Comparison of ENCODE assay signal across 24 cellular contexts in genomic region chr6:33004940-33005339, GRCh38. TPM values are rescaled to one million over a fixed set of nuclear protein-coding genes. Genes with fewer than 3 reads are reported as not detected.
A peak's percentile ranks its signal among the peaks of the same experiment; 100 is the strongest.
DNase-seq lines count a peak whose midpoint lies in the region; ATAC-seq, FAIRE-seq and TF ChIP-seq lines count a peak whose summit lies in the region.
"Had no signal": no experiment of that assay in that cellular context is flagged by ENCODE, and none has a peak within 500 bp of the region (broad histone marks: within the 10 kb centered on the region; RNA-seq: fewer than 3 reads in every experiment).

No MANE protein-coding gene starts in this region.

- H3K9me3 ChIP-seq in GM12878 (replicated peaks; ENCODE audit: control insufficient read depth, insufficient read depth, low read length) = no peaks in the 10 kb centered on the region
- no peaks in the 10 kb centered on the region for H3K9me3 ChIP-seq in CD8-positive, alpha-beta memory T cell (ENCODE audit: low read length)
- H3K9me3 ChIP-seq: BE2C; BLaER1 treated with 17β-estradiol and CSF1 and Interleukin-3, amounts not matched to agents 10 nM and 100 nM had no signal

- H3K4me1 Mint-ChIP-seq in memory B cell = peaks cover 41% of the 10 kb centered on the region
- peaks cover 43 to 52% of the 10 kb centered on the region in 2 donors for H3K4me1 Mint-ChIP-seq in stimulated activated naive B cell treated with anti-CD40 and anti-IgM and Interleukin-4, amounts not matched to agents 10 μg/mL and 1 μg/mL and 100 μg/mL, for 72 hours
- peaks cover 19 to 23% (median 22%) of the 10 kb centered on the region in 3 donors for H3K4me1 Mint-ChIP-seq in CD8-positive, alpha-beta memory T cell

- TF ChIP-seq POLR2A in GM12878 (IDR thresholded peaks at IDR 0.05; ENCODE audit: low read depth, low read length) = no peak

- DNase-seq in activated CD8-positive, alpha-beta memory T cell treated with anti-CD3 and anti-CD28 coated beads, Interleukin-2, amount 50 U/mL, for 48 hours = peak; percentile 28
- DNase-seq in activated CD8-positive, alpha-beta memory T cell treated with anti-CD3 and anti-CD28 coated beads for 24 hours = no peak
- DNase-seq in GM12878 (ENCODE audit: low read depth, low spot score) = no peak
- no peak for DNase-seq in memory B cell (ENCODE audit: low spot score in 2 of 2)
- no peak for DNase-seq in stimulated activated naive B cell treated with anti-CD40 and anti-IgM and Interleukin-4, amounts not matched to agents 10 μg/mL and 1 μg/mL and 100 μg/mL, for 72 hours
- DNase-seq in left cardiac atrium = no peak
- DNase-seq in substantia nigra (lab: John Stamatoyannopoulos, UW) = no peak
- no peak for DNase-seq in CD8-positive, alpha-beta memory T cell
- DNase-seq: BE2C; Calu3; CD4-positive, alpha-beta T cell; COR-L47; DMS53; DMS79 treated with DMSO at 0.1 percent for 48 hours; GF-D8; GOT3; H7; HCEC 1CT had no signal

- no peaks in the 10 kb centered on the region for H4K20me1 ChIP-seq in GM12878 (ENCODE audit: control insufficient read depth, insufficient read depth)
- H4K20me1 ChIP-seq: BLaER1 treated with 17β-estradiol and CSF1 and Interleukin-3, amounts not matched to agents 10 nM and 100 nM had no signal

- no peak overlapping the region for H3K4me2 ChIP-seq in GM12878 (ENCODE audit: control insufficient read depth, insufficient read depth)
- H3K4me2 ChIP-seq: BLaER1 treated with 17β-estradiol and CSF1 and Interleukin-3, amounts not matched to agents 10 nM and 100 nM had no signal

- FAIRE-seq in GM12878 (lab: Jason Lieb, UNC) = peak; percentile 69
- FAIRE-seq: A204.1, GM12892 had no signal

- peaks cover 16% of the 10 kb centered on the region for H3K79me2 ChIP-seq in GM12878 (ENCODE audit: control insufficient read depth, insufficient read depth, low read length)

- no peak overlapping the region for H3K4me3 Mint-ChIP-seq in memory B cell
- H3K4me3 Mint-ChIP-seq in stimulated activated naive B cell treated with anti-CD40 and anti-IgM and Interleukin-4, amounts not matched to agents 10 μg/mL and 1 μg/mL and 100 μg/mL, for 72 hours = no peak overlapping the region
- no peak overlapping the region for H3K4me3 Mint-ChIP-seq in CD8-positive, alpha-beta memory T cell
- H3K4me3 Mint-ChIP-seq: CD14-positive monocyte; CD4-positive, alpha-beta T cell had no signal

- peaks cover 19% of the 10 kb centered on the region for H3K4me1 ChIP-seq in GM12878 (ENCODE audit: control insufficient read depth, insufficient read depth, low read length)
- peaks cover 14% of the 10 kb centered on the region for H3K4me1 ChIP-seq in CD8-positive, alpha-beta memory T cell (ENCODE audit: insufficient read depth, low read length)
- H3K4me1 ChIP-seq: BE2C had no signal

- BruUV-seq in GM12878 (replicated peaks; lab: Mats Ljungman, UMichigan) = no TSS peak

- H3K9me3 Mint-ChIP-seq in memory B cell = no peaks in the 10 kb centered on the region
- no peaks in the 10 kb centered on the region for H3K9me3 Mint-ChIP-seq in stimulated activated naive B cell treated with anti-CD40 and anti-IgM and Interleukin-4, amounts not matched to agents 10 μg/mL and 1 μg/mL and 100 μg/mL, for 72 hours
- no peaks in the 10 kb centered on the region for H3K9me3 Mint-ChIP-seq in CD8-positive, alpha-beta memory T cell
- H3K9me3 Mint-ChIP-seq: CD4-positive, alpha-beta T cell had no signal

- intact Hi-C loops in GM12878 (cut with micrococcal nuclease; ENCODE audit: unreplicated experiment) = loop anchor here (5.0 kb wide), 1 partner anchor 242 kb away; no protein-coding TSS in a partner anchor
- intact Hi-C loops in left cardiac atrium (cut with DNase I) = loop anchor here in 1 of 2 donors (10.0 kb wide), 1 partner anchor 220 kb away; no protein-coding TSS in a partner anchor

- peaks cover 5 to 7% of the 10 kb centered on the region in 2 experiments; a peak in 3 of 4 replicates for H3K36me3 ChIP-seq in GM12878 (ENCODE audit: control insufficient read depth in 2 of 2, insufficient read depth in 2 of 2, low read length in 1 of 2)
- no peaks in the 10 kb centered on the region for H3K36me3 ChIP-seq in CD8-positive, alpha-beta memory T cell (ENCODE audit: insufficient read depth, low read length)
- H3K36me3 ChIP-seq: BE2C had no signal

- H3K27ac ChIP-seq in GM12878 (ENCODE audit: control insufficient read depth, insufficient read depth) (no peak overlapping the region), substantia nigra (ENCODE audit: low read depth, low read length, poor library complexity, severe bottlenecking) (no peak overlapping the region)
- H3K27ac ChIP-seq in CD8-positive, alpha-beta memory T cell (ENCODE audit: low read depth, low read length) = no peak overlapping the region
- H3K27ac ChIP-seq: 22Rv1; BLaER1 treated with 17β-estradiol and CSF1 and Interleukin-3, amounts not matched to agents 10 nM and 100 nM had no signal

- CTCF ChIA-PET in GM12878 (lab: Yijun Ruan, JAX) = interaction anchor here (3.3 kb wide), 1 partner anchor 143 kb away, joined by 15 read pairs; no protein-coding TSS in a partner anchor
- CTCF ChIA-PET in CD8-positive, alpha-beta memory T cell (lab: Charles Lee) = no interaction called here

- H2AFZ ChIP-seq in GM12878 (ENCODE audit: control insufficient read depth, low read depth, low read length) = no peak overlapping the region

- WGBS in GM12878 (ENCODE audit: insufficient coverage, insufficient replicate concordance, low lambda C conversion rate, missing lambda C conversion rate) = 77% methylated on average over 6 of the region's 6 CpGs

- no peaks in the 10 kb centered on the region for H3K27me3 Mint-ChIP-seq in memory B cell
- H3K27me3 Mint-ChIP-seq in stimulated activated naive B cell treated with anti-CD40 and anti-IgM and Interleukin-4, amounts not matched to agents 10 μg/mL and 1 μg/mL and 100 μg/mL, for 72 hours = no peaks in the 10 kb centered on the region
- H3K27me3 Mint-ChIP-seq in CD8-positive, alpha-beta memory T cell = peaks cover 2 to 18% of the 10 kb centered on the region in 2 donors

- TF ChIP-seq EP300 in GM12878 (IDR thresholded peaks at IDR 0.05; ENCODE audit: borderline replicate concordance in 1 of 2, control insufficient read depth in 1 of 2, low read depth in 2 of 2, low read length in 2 of 2) = no peak

- RAD21 ChIA-PET in GM12878 (lab: Charles Lee; ENCODE audit: unreplicated experiment) = no interaction called here

- no peak for TF ChIP-seq RAD21 in GM12878 (IDR thresholded peaks at IDR 0.05; ENCODE audit: insufficient read depth, low read depth, low read length)

- POLR2A ChIA-PET in GM12878 (lab: Charles Lee) = no interaction called here
- POLR2A ChIA-PET in CD8-positive, alpha-beta memory T cell (lab: Charles Lee) = no interaction called here

- in situ Hi-C loops in GM12878 (cut with MboI) = loop anchor here (5.0 kb wide), 1 partner anchor 242 kb away; no protein-coding TSS in a partner anchor

- no peak for TF ChIP-seq CTCF in GM12878 (IDR thresholded peaks at IDR 0.05 in 2 of 3, conservative IDR thresholded peaks at IDR 0.05 in 1 of 3; ENCODE audit: control insufficient read depth in 2 of 3, extremely low read depth in 1 of 3, insufficient read depth in 1 of 3, low read depth in 3 of 3, low read length in 3 of 3)

- ATAC-seq in GM12878 = no peak
- no peak for ATAC-seq in memory B cell (ENCODE audit: low read depth)
- no peak for ATAC-seq in stimulated activated naive B cell treated with anti-CD40 and anti-IgM and Interleukin-4, amounts not matched to agents 10 μg/mL and 1 μg/mL and 100 μg/mL, for 72 hours (replicated peaks)
- ATAC-seq in left cardiac atrium = no peak

- SMC1A ChIA-PET in GM12878 (lab: Charles Lee; ENCODE audit: uncharacterized antibody, unreplicated experiment) = interaction anchor here (0.6 to 1.9 kb wide), 2 partner anchors 10 to 149 kb away, joined by 3 to 5 read pairs; no protein-coding TSS in a partner anchor

- H3K9ac ChIP-seq in GM12878 (ENCODE audit: control insufficient read depth, insufficient read depth, low read length) = no peak overlapping the region
- H3K9ac ChIP-seq: BLaER1 treated with 17β-estradiol and CSF1 and Interleukin-3, amounts not matched to agents 10 nM and 100 nM had no signal

- H3K27ac Mint-ChIP-seq in memory B cell = peak overlapping the region; percentile 42
- peak overlapping the region; percentile 73 for H3K27ac Mint-ChIP-seq in stimulated activated naive B cell treated with anti-CD40 and anti-IgM and Interleukin-4, amounts not matched to agents 10 μg/mL and 1 μg/mL and 100 μg/mL, for 72 hours
- H3K27ac Mint-ChIP-seq in CD8-positive, alpha-beta memory T cell = peak overlapping the region in 1 of 8 donors; percentile 20
- H3K27ac Mint-ChIP-seq: CD14-positive monocyte; CD4-positive, alpha-beta T cell had no signal

- no peaks in the 10 kb centered on the region for H3K27me3 ChIP-seq in GM12878 (replicated peaks in 1 of 2; ENCODE audit: control insufficient read depth in 2 of 2, insufficient read depth in 2 of 2, low read length in 1 of 2)
- no peaks in the 10 kb centered on the region for H3K27me3 ChIP-seq in CD8-positive, alpha-beta memory T cell (ENCODE audit: insufficient read depth, low read length, poor library complexity, severe bottlenecking)
- H3K27me3 ChIP-seq: BLaER1 treated with 17β-estradiol and CSF1 and Interleukin-3, amounts not matched to agents 10 nM and 100 nM had no signal

- no peak overlapping the region for H3K4me3 ChIP-seq in GM12878
- H3K4me3 ChIP-seq in CD8-positive, alpha-beta memory T cell (ENCODE audit: low read length) = no peak overlapping the region
- H3K4me3 ChIP-seq: BLaER1 treated with 17β-estradiol and CSF1 and Interleukin-3, amounts not matched to agents 10 nM and 100 nM had no signal

- peaks cover 31% of the 10 kb centered on the region for H3K36me3 Mint-ChIP-seq in memory B cell
- H3K36me3 Mint-ChIP-seq in stimulated activated naive B cell treated with anti-CD40 and anti-IgM and Interleukin-4, amounts not matched to agents 10 μg/mL and 1 μg/mL and 100 μg/mL, for 72 hours = peaks cover 32 to 49% of the 10 kb centered on the region in 2 donors
- H3K36me3 Mint-ChIP-seq in CD8-positive, alpha-beta memory T cell = peaks cover 0 to 3% (median 0%) of the 10 kb centered on the region in 3 donors

RNA-seq across cellular contexts. Expression of gene HLA-DOA, which starts 4.5 kb away (rescaled TPM):
- 47.7 and 47.9 TPM in 2 replicates for total RNA-seq in GM12878 (2013; cell fraction: nucleolus; rRNA removed)
- 99.2 and 108 TPM in 2 replicates for total RNA-seq in GM12878 (2014; rRNA removed)
- total RNA-seq in GM12878 (2014; rRNA removed; fragmentation: Illumina TruSeq; extraction: Trizol) = 64.6 and 69.1 TPM in 2 replicates
- 73.3 and 73.5 TPM in 2 replicates for total RNA-seq in GM12878 (2021)
- 45.0 TPM for polyA plus RNA-seq in GM12878 (2011; ENCODE audit: low read depth)
- 31.3 and 46.7 TPM in 2 replicates for polyA plus RNA-seq in GM12878 (2011; rRNA removed)
- 77.6 and 86.9 TPM in 2 replicates for polyA plus RNA-seq in GM12878 (2011; cell fraction: cytosol; rRNA removed)
- polyA plus RNA-seq in GM12878 (2011; cell fraction: nucleus; rRNA removed) = 77.0 and 89.9 TPM in 2 replicates
- 78.7 and 83.9 TPM in 2 replicates for polyA plus RNA-seq in GM12878 (2012)
- 69.9 and 79.3 TPM in 2 replicates for polyA plus RNA-seq in GM12878 (2014; fragmentation: Illumina TruSeq; extraction: Trizol)
- 10 to 100 TPM in 1 of 2 experiments, 1 to 10 TPM in 1; 8.8 to 21.1 TPM for polyA plus RNA-seq in GM12878 (2014; fragmentation: Nextera tagmentation; extraction: Ambion mirVana)
- 99.8 and 104 TPM in 2 replicates for polyA plus RNA-seq in GM12878 (2014; rRNA removed)
- 10 to 100 TPM; 44.9 to 47.6 TPM for polyA plus RNA-seq in GM12878 (2016; fragmentation: Nextera tagmentation; extraction: Ambion mirVana)
- 45.5 and 61.2 TPM in 2 replicates for polyA minus RNA-seq in GM12878 (2011; rRNA and poly(A)+ RNA removed)
- polyA minus RNA-seq in GM12878 (2011; cell fraction: cytosol; rRNA and poly(A)+ RNA removed) = 40.4 and 47.3 TPM in 2 replicates
- 35.9 and 56.4 TPM in 2 replicates for polyA minus RNA-seq in GM12878 (2011; cell fraction: nucleus; rRNA and poly(A)+ RNA removed)
- total RNA-seq in left cardiac atrium = 1 to 10 TPM; 1.8 to 3.0 TPM
- 1 to 10 TPM; 6.7 to 6.9 TPM for total RNA-seq in CD8-positive, alpha-beta memory T cell
- polyA plus RNA-seq in CD8-positive, alpha-beta memory T cell = 12.0 TPM
- polyA plus RNA-seq: AG04450 had no signal

RNA-seq across cellular contexts. Expression of gene BRD2, which starts 36.5 kb away (rescaled TPM):
- total RNA-seq in GM12878 (2013; cell fraction: nucleolus; rRNA removed) = 348 and 373 TPM in 2 replicates
- 127 TPM in 2 replicates for total RNA-seq in GM12878 (2014; rRNA removed)
- total RNA-seq in GM12878 (2014; rRNA removed; fragmentation: Illumina TruSeq; extraction: Trizol) = 139 and 145 TPM in 2 replicates
- 160 and 178 TPM in 2 replicates for total RNA-seq in GM12878 (2021)
- polyA plus RNA-seq in GM12878 (2011; ENCODE audit: low read depth) = 176 TPM
- 218 and 239 TPM in 2 replicates for polyA plus RNA-seq in GM12878 (2011; rRNA removed)
- polyA plus RNA-seq in GM12878 (2011; cell fraction: cytosol; rRNA removed) = 154 and 169 TPM in 2 replicates
- 392 and 411 TPM in 2 replicates for polyA plus RNA-seq in GM12878 (2011; cell fraction: nucleus; rRNA removed)
- 174 and 230 TPM in 2 replicates for polyA plus RNA-seq in GM12878 (2012)
- polyA plus RNA-seq in GM12878 (2014; fragmentation: Illumina TruSeq; extraction: Trizol) = 234 and 289 TPM in 2 replicates
- 100 to 1,000 TPM in 1 of 2 experiments, 10 to 100 TPM in 1; 32.2 to 133 TPM for polyA plus RNA-seq in GM12878 (2014; fragmentation: Nextera tagmentation; extraction: Ambion mirVana)
- 180 and 181 TPM in 2 replicates for polyA plus RNA-seq in GM12878 (2014; rRNA removed)
- 100 to 1,000 TPM; 113 to 118 TPM for polyA plus RNA-seq in GM12878 (2016; fragmentation: Nextera tagmentation; extraction: Ambion mirVana)
- polyA minus RNA-seq in GM12878 (2011; rRNA and poly(A)+ RNA removed) = 122 and 140 TPM in 2 replicates
- polyA minus RNA-seq in GM12878 (2011; cell fraction: cytosol; rRNA and poly(A)+ RNA removed) = 51.2 and 63.0 TPM in 2 replicates
- 133 and 197 TPM in 2 replicates for polyA minus RNA-seq in GM12878 (2011; cell fraction: nucleus; rRNA and poly(A)+ RNA removed)
- total RNA-seq in left cardiac atrium = 10 to 100 TPM; 79.3 to 97.5 TPM
- 100 to 1,000 TPM; 373 to 387 TPM for total RNA-seq in CD8-positive, alpha-beta memory T cell
- 89.9 TPM for polyA plus RNA-seq in CD8-positive, alpha-beta memory T cell

RNA-seq across cellular contexts. Expression of gene HLA-DMA, which starts 52.0 kb away (rescaled TPM):
- total RNA-seq in GM12878 (2013; cell fraction: nucleolus; rRNA removed) = 110 and 112 TPM in 2 replicates
- 243 and 269 TPM in 2 replicates for total RNA-seq in GM12878 (2014; rRNA removed)
- total RNA-seq in GM12878 (2014; rRNA removed; fragmentation: Illumina TruSeq; extraction: Trizol) = 170 and 177 TPM in 2 replicates
- 182 and 189 TPM in 2 replicates for total RNA-seq in GM12878 (2021)
- 314 TPM for polyA plus RNA-seq in GM12878 (2011; ENCODE audit: low read depth)
- polyA plus RNA-seq in GM12878 (2011; rRNA removed) = 190 and 290 TPM in 2 replicates
- 380 and 384 TPM in 2 replicates for polyA plus RNA-seq in GM12878 (2011; cell fraction: cytosol; rRNA removed)
- polyA plus RNA-seq in GM12878 (2011; cell fraction: nucleus; rRNA removed) = 478 and 610 TPM in 2 replicates
- polyA plus RNA-seq in GM12878 (2012) = 308 and 348 TPM in 2 replicates
- 327 and 354 TPM in 2 replicates for polyA plus RNA-seq in GM12878 (2014; fragmentation: Illumina TruSeq; extraction: Trizol)
- 100 to 1,000 TPM; 389 to 552 TPM for polyA plus RNA-seq in GM12878 (2014; fragmentation: Nextera tagmentation; extraction: Ambion mirVana)
- polyA plus RNA-seq in GM12878 (2014; rRNA removed) = 267 and 279 TPM in 2 replicates
- 100 to 1,000 TPM; 339 to 378 TPM for polyA plus RNA-seq in GM12878 (2016; fragmentation: Nextera tagmentation; extraction: Ambion mirVana)
- 119 and 159 TPM in 2 replicates for polyA minus RNA-seq in GM12878 (2011; rRNA and poly(A)+ RNA removed)
- 44.9 and 50.8 TPM in 2 replicates for polyA minus RNA-seq in GM12878 (2011; cell fraction: cytosol; rRNA and poly(A)+ RNA removed)
- polyA minus RNA-seq in GM12878 (2011; cell fraction: nucleus; rRNA and poly(A)+ RNA removed) = 45.2 and 51.5 TPM in 2 replicates
- 10 to 100 TPM; 20.5 to 38.8 TPM for total RNA-seq in left cardiac atrium
- 10 to 100 TPM; 14.0 to 16.5 TPM for total RNA-seq in CD8-positive, alpha-beta memory T cell
- 35.0 TPM for polyA plus RNA-seq in CD8-positive, alpha-beta memory T cell

Comparison
In these comparisons a context has a peak if more than half of its experiments do, and no peak if none do; other contexts are left out.
1. RNA of gene HLA-DOA, which starts 4.5 kb away (total RNA-seq): 47.7 to 108 TPM in GM12878; 6.7 to 6.9 TPM in CD8-positive, alpha-beta memory T cell and 1.8 to 3.0 TPM in left cardiac atrium; every median in the first group is over 4 times any median in the second.